1 cellular context compared by ENCODE assay signal in the genomic region with DNA sequence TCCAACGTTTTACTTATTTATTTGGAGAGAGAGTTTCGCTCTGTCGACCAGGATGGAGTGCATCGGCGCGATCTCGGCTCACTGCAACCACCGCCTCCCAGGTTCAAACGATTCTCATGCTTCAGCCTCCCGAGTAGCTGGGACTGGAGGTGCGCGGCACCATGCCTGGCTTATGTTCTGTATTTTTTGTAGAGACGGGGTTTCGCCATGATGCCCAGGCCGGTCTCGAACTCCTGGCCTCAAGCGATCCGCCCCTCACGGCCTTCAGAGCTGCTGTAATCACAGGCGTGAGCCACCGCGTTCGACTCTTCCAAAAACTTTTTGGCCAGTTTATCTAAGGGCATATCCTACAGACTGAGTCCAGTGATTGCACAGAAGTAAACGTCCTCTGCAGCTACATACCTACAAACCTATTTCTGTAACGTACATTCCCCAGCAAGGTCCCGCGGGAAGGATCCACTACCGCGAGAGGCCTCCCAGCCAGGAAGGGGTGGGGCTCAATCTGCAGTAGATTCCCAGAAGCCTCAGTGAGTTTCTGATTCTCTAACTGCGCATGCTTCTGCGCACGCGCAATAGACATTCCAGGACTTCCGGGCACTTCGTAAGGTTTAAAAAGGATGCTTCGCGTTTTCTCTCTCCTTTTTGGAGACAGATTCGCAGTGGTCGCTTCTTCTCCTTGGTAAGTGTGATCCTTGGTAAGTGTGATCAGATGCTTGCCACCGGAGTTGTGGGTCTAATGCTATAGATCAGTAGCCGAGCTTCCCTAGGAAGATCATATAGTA.
TF ChIP-seq lines count a peak whose summit lies in the region.

A gene with protein sequence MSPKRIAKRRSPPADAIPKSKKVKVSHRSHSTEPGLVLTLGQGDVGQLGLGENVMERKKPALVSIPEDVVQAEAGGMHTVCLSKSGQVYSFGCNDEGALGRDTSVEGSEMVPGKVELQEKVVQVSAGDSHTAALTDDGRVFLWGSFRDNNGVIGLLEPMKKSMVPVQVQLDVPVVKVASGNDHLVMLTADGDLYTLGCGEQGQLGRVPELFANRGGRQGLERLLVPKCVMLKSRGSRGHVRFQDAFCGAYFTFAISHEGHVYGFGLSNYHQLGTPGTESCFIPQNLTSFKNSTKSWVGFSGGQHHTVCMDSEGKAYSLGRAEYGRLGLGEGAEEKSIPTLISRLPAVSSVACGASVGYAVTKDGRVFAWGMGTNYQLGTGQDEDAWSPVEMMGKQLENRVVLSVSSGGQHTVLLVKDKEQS (plus strand): TSS at position 638 of the 782 bp plus-strand sequence. CDS start 23,824 bp downstream, outside the sequence.

TF ChIP-seq in HEK293, 187 proteins besides CTCF, POLR2A, EP300 and RAD21 (continued from another document and continues in another):
- TF ChIP-seq, protein P1, sequence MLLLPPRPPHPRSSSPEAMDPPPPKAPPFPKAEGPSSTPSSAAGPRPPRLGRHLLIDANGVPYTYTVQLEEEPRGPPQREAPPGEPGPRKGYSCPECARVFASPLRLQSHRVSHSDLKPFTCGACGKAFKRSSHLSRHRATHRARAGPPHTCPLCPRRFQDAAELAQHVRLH (tag by site-specific recombination; IDR thresholded peaks at IDR 0.05): peak; percentile 81
- TF ChIP-seq ZNF544 (tag by site-specific recombination; IDR thresholded peaks at IDR 0.05) (no peak), ZNF292 (tag by site-specific recombination; IDR thresholded peaks at IDR 0.05; ENCODE audit: borderline replicate concordance, low read depth) (no peak), ZNF391 (tag by site-specific recombination; IDR thresholded peaks at IDR 0.05; ENCODE audit: borderline replicate concordance, low read depth) (no peak), ZBTB20 (tag by site-specific recombination; IDR thresholded peaks at IDR 0.05) (no peak), YY2 (tag by site-specific recombination; IDR thresholded peaks at IDR 0.05) (peak; percentile 65), ZNF707 (tag by site-specific recombination; IDR thresholded peaks at IDR 0.05) (no peak), ZNF311 (tag by site-specific recombination; IDR thresholded peaks at IDR 0.05; ENCODE audit: borderline replicate concordance) (no peak), ZNF629 (tag by site-specific recombination; IDR thresholded peaks at IDR 0.05) (0 out of 2 replicates have a peak, but pooled peaks have one; percentile 14), ZNF585B (tag by site-specific recombination; IDR thresholded peaks at IDR 0.05) (no peak), ZNF670 (tag by site-specific recombination; IDR thresholded peaks at IDR 0.05; ENCODE audit: low read depth) (no peak), PRDM1 (tag by site-specific recombination; IDR thresholded peaks at IDR 0.05) (no peak), ZNF555 (tag by site-specific recombination; conservative IDR thresholded peaks at IDR 0.05) (no peak), KLF7 (tag by site-specific recombination; IDR thresholded peaks at IDR 0.05; ENCODE audit: borderline replicate concordance) (peak; percentile 52; the same call in 1 of the 2 replicates), MEIS1 (CRISPR knock-in tag; IDR thresholded peaks at IDR 0.05; ENCODE audit: borderline replicate concordance) (no peak), MYNN (tag by site-specific recombination; IDR thresholded peaks at IDR 0.05; ENCODE audit: borderline replicate concordance) (no peak), ZNF792 (tag by site-specific recombination; IDR thresholded peaks at IDR 0.05) (0 out of 2 replicates have a peak, but pooled peaks have one; percentile 39), ZNF174 (tag by site-specific recombination; IDR thresholded peaks at IDR 0.05) (no peak), SP3 (tag by site-specific recombination; IDR thresholded peaks at IDR 0.05) (peak; percentile 76), ZFP3 (tag by site-specific recombination; IDR thresholded peaks at IDR 0.05; ENCODE audit: low read depth) (no peak; the same call in 1 of the 2 replicates), ZNF571 (tag by site-specific recombination; IDR thresholded peaks at IDR 0.05) (no peak), ZNF785 (tag by site-specific recombination; IDR thresholded peaks at IDR 0.05) (no peak), BCL11B (tag by site-specific recombination; IDR thresholded peaks at IDR 0.05; ENCODE audit: low read depth) (no peak), ZNF624 (tag by site-specific recombination; IDR thresholded peaks at IDR 0.05) (no peak), ZNF529 (tag by site-specific recombination; IDR thresholded peaks at IDR 0.05; ENCODE audit: insufficient replicate concordance) (no peak), TCF7L2 (IDR thresholded peaks at IDR 0.05; ENCODE audit: borderline replicate concordance, low read depth, low read length) (no peak), ZNF660 (tag by site-specific recombination; IDR thresholded peaks at IDR 0.05) (peak; percentile 89; the same call in 1 of the 2 replicates), ZNF350 (tag by site-specific recombination; IDR thresholded peaks at IDR 0.05) (no peak), ZNF121 (tag by site-specific recombination; IDR thresholded peaks at IDR 0.05) (no peak), EGR2 (tag by site-specific recombination; IDR thresholded peaks at IDR 0.05; ENCODE audit: low read depth) (no peak), ZNF221 (tag by site-specific recombination; IDR thresholded peaks at IDR 0.05; ENCODE audit: borderline replicate concordance) (no peak), ZNF341 (tag by site-specific recombination; IDR thresholded peaks at IDR 0.05; ENCODE audit: low read depth) (no peak), SALL2 (tag by site-specific recombination; IDR thresholded peaks at IDR 0.05; ENCODE audit: borderline replicate concordance) (no peak), ZNF274 (IDR thresholded peaks at IDR 0.05; ENCODE audit: low read length) (no peak), ZNF274 (tag by site-specific recombination; IDR thresholded peaks at IDR 0.05; ENCODE audit: borderline replicate concordance) (no peak), ZNF133 (tag by site-specific recombination; IDR thresholded peaks at IDR 0.05) (no peak), ZNF510 (tag by site-specific recombination; IDR thresholded peaks at IDR 0.05; ENCODE audit: insufficient replicate concordance) (no peak), ZNF837 (tag by site-specific recombination; IDR thresholded peaks at IDR 0.05) (no peak), WT1 (tag by site-specific recombination; IDR thresholded peaks at IDR 0.05) (peak; percentile 32; the same call in 1 of the 2 replicates), ZXDB (tag by site-specific recombination; IDR thresholded peaks at IDR 0.05) (no peak; the same call in none of the 2 replicates), OVOL3 (tag by site-specific recombination; IDR thresholded peaks at IDR 0.05) (no peak; the same call in 1 of the 2 replicates), ZNF623 (tag by site-specific recombination; IDR thresholded peaks at IDR 0.05) (no peak; the same call in 1 of the 2 replicates), SCRT2 (tag by site-specific recombination; IDR thresholded peaks at IDR 0.05) (no peak)
- TF ChIP-seq, protein P2, sequence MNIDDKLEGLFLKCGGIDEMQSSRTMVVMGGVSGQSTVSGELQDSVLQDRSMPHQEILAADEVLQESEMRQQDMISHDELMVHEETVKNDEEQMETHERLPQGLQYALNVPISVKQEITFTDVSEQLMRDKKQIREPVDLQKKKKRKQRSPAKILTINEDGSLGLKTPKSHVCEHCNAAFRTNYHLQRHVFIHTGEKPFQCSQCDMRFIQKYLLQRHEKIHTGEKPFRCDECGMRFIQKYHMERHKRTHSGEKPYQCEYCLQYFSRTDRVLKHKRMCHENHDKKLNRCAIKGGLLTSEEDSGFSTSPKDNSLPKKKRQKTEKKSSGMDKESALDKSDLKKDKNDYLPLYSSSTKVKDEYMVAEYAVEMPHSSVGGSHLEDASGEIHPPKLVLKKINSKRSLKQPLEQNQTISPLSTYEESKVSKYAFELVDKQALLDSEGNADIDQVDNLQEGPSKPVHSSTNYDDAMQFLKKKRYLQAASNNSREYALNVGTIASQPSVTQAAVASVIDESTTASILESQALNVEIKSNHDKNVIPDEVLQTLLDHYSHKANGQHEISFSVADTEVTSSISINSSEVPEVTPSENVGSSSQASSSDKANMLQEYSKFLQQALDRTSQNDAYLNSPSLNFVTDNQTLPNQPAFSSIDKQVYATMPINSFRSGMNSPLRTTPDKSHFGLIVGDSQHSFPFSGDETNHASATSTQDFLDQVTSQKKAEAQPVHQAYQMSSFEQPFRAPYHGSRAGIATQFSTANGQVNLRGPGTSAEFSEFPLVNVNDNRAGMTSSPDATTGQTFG (tag by site-specific recombination; IDR thresholded peaks at IDR 0.05; ENCODE audit: borderline replicate concordance): no peak
- TF ChIP-seq, protein P3, sequence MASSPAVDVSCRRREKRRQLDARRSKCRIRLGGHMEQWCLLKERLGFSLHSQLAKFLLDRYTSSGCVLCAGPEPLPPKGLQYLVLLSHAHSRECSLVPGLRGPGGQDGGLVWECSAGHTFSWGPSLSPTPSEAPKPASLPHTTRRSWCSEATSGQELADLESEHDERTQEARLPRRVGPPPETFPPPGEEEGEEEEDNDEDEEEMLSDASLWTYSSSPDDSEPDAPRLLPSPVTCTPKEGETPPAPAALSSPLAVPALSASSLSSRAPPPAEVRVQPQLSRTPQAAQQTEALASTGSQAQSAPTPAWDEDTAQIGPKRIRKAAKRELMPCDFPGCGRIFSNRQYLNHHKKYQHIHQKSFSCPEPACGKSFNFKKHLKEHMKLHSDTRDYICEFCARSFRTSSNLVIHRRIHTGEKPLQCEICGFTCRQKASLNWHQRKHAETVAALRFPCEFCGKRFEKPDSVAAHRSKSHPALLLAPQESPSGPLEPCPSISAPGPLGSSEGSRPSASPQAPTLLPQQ (tag by site-specific recombination; IDR thresholded peaks at IDR 0.05): 0 out of 2 replicates have a peak, but pooled peaks have one; percentile 12
- TF ChIP-seq, protein P4, sequence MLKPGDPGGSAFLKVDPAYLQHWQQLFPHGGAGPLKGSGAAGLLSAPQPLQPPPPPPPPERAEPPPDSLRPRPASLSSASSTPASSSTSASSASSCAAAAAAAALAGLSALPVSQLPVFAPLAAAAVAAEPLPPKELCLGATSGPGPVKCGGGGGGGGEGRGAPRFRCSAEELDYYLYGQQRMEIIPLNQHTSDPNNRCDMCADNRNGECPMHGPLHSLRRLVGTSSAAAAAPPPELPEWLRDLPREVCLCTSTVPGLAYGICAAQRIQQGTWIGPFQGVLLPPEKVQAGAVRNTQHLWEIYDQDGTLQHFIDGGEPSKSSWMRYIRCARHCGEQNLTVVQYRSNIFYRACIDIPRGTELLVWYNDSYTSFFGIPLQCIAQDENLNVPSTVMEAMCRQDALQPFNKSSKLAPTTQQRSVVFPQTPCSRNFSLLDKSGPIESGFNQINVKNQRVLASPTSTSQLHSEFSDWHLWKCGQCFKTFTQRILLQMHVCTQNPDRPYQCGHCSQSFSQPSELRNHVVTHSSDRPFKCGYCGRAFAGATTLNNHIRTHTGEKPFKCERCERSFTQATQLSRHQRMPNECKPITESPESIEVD (tag by site-specific recombination; IDR thresholded peaks at IDR 0.05): no peak
- TF ChIP-seq, protein P5, sequence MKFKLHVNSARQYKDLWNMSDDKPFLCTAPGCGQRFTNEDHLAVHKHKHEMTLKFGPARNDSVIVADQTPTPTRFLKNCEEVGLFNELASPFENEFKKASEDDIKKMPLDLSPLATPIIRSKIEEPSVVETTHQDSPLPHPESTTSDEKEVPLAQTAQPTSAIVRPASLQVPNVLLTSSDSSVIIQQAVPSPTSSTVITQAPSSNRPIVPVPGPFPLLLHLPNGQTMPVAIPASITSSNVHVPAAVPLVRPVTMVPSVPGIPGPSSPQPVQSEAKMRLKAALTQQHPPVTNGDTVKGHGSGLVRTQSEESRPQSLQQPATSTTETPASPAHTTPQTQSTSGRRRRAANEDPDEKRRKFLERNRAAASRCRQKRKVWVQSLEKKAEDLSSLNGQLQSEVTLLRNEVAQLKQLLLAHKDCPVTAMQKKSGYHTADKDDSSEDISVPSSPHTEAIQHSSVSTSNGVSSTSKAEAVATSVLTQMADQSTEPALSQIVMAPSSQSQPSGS (tag by site-specific recombination; IDR thresholded peaks at IDR 0.05; ENCODE audit: low read depth): no peak
- TF ChIP-seq, protein P6, sequence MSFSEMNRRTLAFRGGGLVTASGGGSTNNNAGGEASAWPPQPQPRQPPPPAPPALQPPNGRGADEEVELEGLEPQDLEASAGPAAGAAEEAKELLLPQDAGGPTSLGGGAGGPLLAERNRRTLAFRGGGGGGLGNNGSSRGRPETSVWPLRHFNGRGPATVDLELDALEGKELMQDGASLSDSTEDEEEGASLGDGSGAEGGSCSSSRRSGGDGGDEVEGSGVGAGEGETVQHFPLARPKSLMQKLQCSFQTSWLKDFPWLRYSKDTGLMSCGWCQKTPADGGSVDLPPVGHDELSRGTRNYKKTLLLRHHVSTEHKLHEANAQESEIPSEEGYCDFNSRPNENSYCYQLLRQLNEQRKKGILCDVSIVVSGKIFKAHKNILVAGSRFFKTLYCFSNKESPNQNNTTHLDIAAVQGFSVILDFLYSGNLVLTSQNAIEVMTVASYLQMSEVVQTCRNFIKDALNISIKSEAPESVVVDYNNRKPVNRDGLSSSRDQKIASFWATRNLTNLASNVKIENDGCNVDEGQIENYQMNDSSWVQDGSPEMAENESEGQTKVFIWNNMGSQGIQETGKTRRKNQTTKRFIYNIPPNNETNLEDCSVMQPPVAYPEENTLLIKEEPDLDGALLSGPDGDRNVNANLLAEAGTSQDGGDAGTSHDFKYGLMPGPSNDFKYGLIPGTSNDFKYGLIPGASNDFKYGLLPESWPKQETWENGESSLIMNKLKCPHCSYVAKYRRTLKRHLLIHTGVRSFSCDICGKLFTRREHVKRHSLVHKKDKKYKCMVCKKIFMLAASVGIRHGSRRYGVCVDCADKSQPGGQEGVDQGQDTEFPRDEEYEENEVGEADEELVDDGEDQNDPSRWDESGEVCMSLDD (tag by site-specific recombination; IDR thresholded peaks at IDR 0.05): peak; percentile 31; the same call in 1 of the 2 replicates
- TF ChIP-seq, protein P7, sequence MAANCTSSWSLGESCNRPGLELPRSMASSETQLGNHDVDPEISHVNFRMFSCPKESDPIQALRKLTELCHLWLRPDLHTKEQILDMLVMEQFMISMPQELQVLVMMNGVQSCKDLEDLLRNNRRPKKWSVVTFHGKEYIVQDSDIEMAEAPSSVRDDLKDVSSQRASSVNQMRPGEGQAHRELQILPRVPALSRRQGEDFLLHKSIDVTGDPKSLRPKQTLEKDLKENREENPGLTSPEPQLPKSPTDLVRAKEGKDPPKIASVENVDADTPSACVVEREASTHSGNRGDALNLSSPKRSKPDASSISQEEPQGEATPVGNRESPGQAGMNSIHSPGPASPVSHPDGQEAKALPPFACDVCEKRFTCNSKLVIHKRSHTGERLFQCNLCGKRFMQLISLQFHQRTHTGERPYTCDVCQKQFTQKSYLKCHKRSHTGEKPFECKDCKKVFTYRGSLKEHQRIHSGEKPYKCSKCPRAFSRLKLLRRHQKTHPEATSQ (tag by site-specific recombination; IDR thresholded peaks at IDR 0.05): no peak
- TF ChIP-seq, protein P8, sequence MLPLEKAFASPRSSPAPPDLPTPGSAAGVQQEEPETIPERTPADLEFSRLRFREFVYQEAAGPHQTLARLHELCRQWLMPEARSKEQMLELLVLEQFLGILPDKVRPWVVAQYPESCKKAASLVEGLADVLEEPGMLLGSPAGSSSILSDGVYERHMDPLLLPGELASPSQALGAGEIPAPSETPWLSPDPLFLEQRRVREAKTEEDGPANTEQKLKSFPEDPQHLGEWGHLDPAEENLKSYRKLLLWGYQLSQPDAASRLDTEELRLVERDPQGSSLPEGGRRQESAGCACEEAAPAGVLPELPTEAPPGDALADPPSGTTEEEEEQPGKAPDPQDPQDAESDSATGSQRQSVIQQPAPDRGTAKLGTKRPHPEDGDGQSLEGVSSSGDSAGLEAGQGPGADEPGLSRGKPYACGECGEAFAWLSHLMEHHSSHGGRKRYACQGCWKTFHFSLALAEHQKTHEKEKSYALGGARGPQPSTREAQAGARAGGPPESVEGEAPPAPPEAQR (tag by site-specific recombination; IDR thresholded peaks at IDR 0.05): no peak
